ENCODE assay signal across 20 cellular contexts in the genomic region with DNA sequence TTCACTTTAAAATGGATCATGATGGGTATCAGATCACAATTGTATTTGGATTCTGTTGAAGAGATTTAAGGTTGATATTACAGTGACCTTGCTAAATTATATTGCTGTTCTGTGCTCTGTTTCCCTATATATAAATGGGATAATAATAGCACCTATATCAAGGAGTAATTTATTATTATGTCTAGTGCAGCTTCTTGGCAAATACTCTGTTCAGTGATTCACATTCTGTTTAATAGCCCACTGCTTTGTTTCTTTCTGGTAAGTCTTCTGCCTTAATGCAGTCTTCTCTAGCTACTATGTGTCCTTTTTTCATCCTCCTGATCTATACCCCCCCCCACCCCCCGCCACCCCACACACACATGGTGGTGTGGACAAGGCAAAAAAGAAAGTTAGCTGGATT. TPM values are rescaled to one million over a fixed set of nuclear protein-coding genes. Genes with fewer than 3 reads are reported as not detected.
DNase-seq lines count a peak whose midpoint lies in the region; ATAC-seq and TF ChIP-seq lines count a peak whose summit lies in the region.
"Had no signal": no experiment of that assay in that cellular context is flagged by ENCODE, and none has a peak within 500 bp of the region (broad histone marks: within the 10 kb centered on the region; RNA-seq: fewer than 3 reads in every experiment).

No MANE protein-coding gene starts in this region.

- WGBS in esophagus muscularis mucosa: 78% methylated on average over 1 of the region's 1 CpG

- CTCF ChIA-PET in CD4-positive, alpha-beta T cell (lab: Charles Lee): interaction anchor here (0.7 kb wide), 1 partner anchor 41 kb away, joined by 3 read pairs; no protein-coding TSS in a partner anchor

- no peak for TF ChIP-seq CTCF in esophagus muscularis mucosa (IDR thresholded peaks at IDR 0.05)
- TF ChIP-seq CTCF in osteocyte (IDR thresholded peaks at IDR 0.05): no peak
- no peak for TF ChIP-seq CTCF in CD4-positive, alpha-beta T cell (IDR thresholded peaks at IDR 0.05)

- no peaks in the 10 kb centered on the region for H3K9me3 Mint-ChIP-seq in osteocyte (ENCODE audit: unreplicated experiment)
- no peaks in the 10 kb centered on the region for H3K9me3 Mint-ChIP-seq in CD4-positive, alpha-beta T cell

- H3K9me3 ChIP-seq in esophagus muscularis mucosa: no peaks in the 10 kb centered on the region
- H3K9me3 ChIP-seq in CD4-positive, alpha-beta T cell (ENCODE audit: control insufficient read depth, low read length): no peaks in the 10 kb centered on the region
- H3K9me3 ChIP-seq: BE2C had no signal

- H3K4me1 ChIP-seq in esophagus muscularis mucosa: peaks cover 16 to 69% (median 60%) of the 10 kb centered on the region in 4 donors
- H3K4me1 ChIP-seq: BE2C had no signal

- no peak overlapping the region for H3K4me3 ChIP-seq in esophagus muscularis mucosa

- peaks cover 6% of the 10 kb centered on the region for H3K36me3 Mint-ChIP-seq in osteocyte (ENCODE audit: unreplicated experiment)
- no peaks in the 10 kb centered on the region for H3K36me3 Mint-ChIP-seq in CD4-positive, alpha-beta T cell (ENCODE audit: low read depth)

- H3K4me3 Mint-ChIP-seq in osteocyte (ENCODE audit: unreplicated experiment): no peak overlapping the region
- H3K4me3 Mint-ChIP-seq in CD4-positive, alpha-beta T cell: no peak overlapping the region

- no peak for TF ChIP-seq POLR2A in esophagus muscularis mucosa (IDR thresholded peaks at IDR 0.05; ENCODE audit: low read depth)

- POLR2A ChIA-PET in CD4-positive, alpha-beta T cell (lab: Charles Lee): no interaction called here

- peak overlapping the region in 3 of 4 donors; percentile 6 to 59 (median 49) for H3K27ac ChIP-seq in esophagus muscularis mucosa (replicated peaks in 1 of 4)
- no peak overlapping the region for H3K27ac ChIP-seq in CD4-positive, alpha-beta T cell (ENCODE audit: low read depth, low read length)
- H3K27ac ChIP-seq: KMS-11, RWPE1 had no signal

- H3K27ac Mint-ChIP-seq in osteocyte (ENCODE audit: unreplicated experiment): peak overlapping the region; percentile 34
- no peak overlapping the region for H3K27ac Mint-ChIP-seq in CD4-positive, alpha-beta T cell

- no peaks in the 10 kb centered on the region for H3K36me3 ChIP-seq in esophagus muscularis mucosa
- H3K36me3 ChIP-seq: BE2C had no signal

- H3K27me3 Mint-ChIP-seq in osteocyte (ENCODE audit: unreplicated experiment): no peaks in the 10 kb centered on the region
- H3K27me3 Mint-ChIP-seq in CD4-positive, alpha-beta T cell: no peaks in the 10 kb centered on the region

- ATAC-seq in left ventricle myocardium superior (peak; percentile 13), Right ventricle myocardium inferior (no peak)
- ATAC-seq in CD4-positive, alpha-beta T cell (ENCODE audit: poor library complexity): no peak
- ATAC-seq: HCT116 had no signal

- no peak for TF ChIP-seq EP300 in esophagus muscularis mucosa (IDR thresholded peaks at IDR 0.05)

- no peaks in the 10 kb centered on the region for H3K27me3 ChIP-seq in esophagus muscularis mucosa
- no peaks in the 10 kb centered on the region for H3K27me3 ChIP-seq in CD4-positive, alpha-beta T cell (ENCODE audit: control insufficient read depth, insufficient read depth, low read length)
- H3K27me3 ChIP-seq: BE2C had no signal

- H3K4me1 Mint-ChIP-seq in osteocyte (ENCODE audit: unreplicated experiment): peaks cover 32% of the 10 kb centered on the region
- H3K4me1 Mint-ChIP-seq in CD4-positive, alpha-beta T cell (ENCODE audit: low read depth): no peaks in the 10 kb centered on the region

- no peak for DNase-seq in left ventricle myocardium superior
- DNase-seq in Right ventricle myocardium inferior (ENCODE audit: missing footprints): no peak
- no peak for DNase-seq in esophagus muscularis mucosa (ENCODE audit: extremely low spot score)
- DNase-seq in osteocyte (ENCODE audit: extremely low spot score, unreplicated experiment): no peak
- no peak for DNase-seq in HUDEP-2 (lab: John Stamatoyannopoulos, UW; ENCODE audit: unreplicated experiment in 76 of 76)
- no peak for DNase-seq in CD4-positive, alpha-beta T cell
- no peak for DNase-seq in activated effector memory CD4-positive, alpha-beta T cell treated with Interleukin-2 at 50 U/mL for 16 hours
- DNase-seq: BE2C; GOT3; IMR-90; NCI-H1105; NCI-H2029 treated with DMSO at 0.1 percent for 48 hours; NCI-H345; NCI-H524; NCI-H774; NK-92 treated with Interleukin-12 subunit alpha and Interleukin-12 subunit beta, amount 100 ng/mL, for 24 hours; SIG-M5 had no signal

- intact Hi-C loops in left ventricle myocardium superior (cut with micrococcal nuclease): no loop called here
- intact Hi-C loops in Right ventricle myocardium inferior (cut with DNase I): no loop called here
- intact Hi-C loops in esophagus muscularis mucosa (cut with DNase I): no loop called here
- intact Hi-C loops in CD4-positive, alpha-beta T cell (cut with DNase I, micrococcal nuclease): no loop called here

RNA-seq across cellular contexts. Expression of gene BMPR1A, which starts 36.3 kb away (rescaled TPM):
- 48.4 TPM for total RNA-seq in left ventricle myocardium superior
- 53.2 TPM for total RNA-seq in Right ventricle myocardium inferior
- total RNA-seq in esophagus muscularis mucosa: 100 to 1,000 TPM in 1 of 4 donors, 10 to 100 TPM in 3; 66.1 to 110 (median 90.5) TPM
- total RNA-seq in osteocyte: 75.5 and 79.6 TPM in 2 replicates
- 1 to 10 TPM; 1.9 to 2.6 TPM for total RNA-seq in CD4-positive, alpha-beta T cell

Comparison
In these comparisons a context has a peak if more than half of its experiments do, and no peak if none do; other contexts are left out.
1. RNA of gene BMPR1A, which starts 36.3 kb away (total RNA-seq): 66.1 to 110 TPM in esophagus muscularis mucosa, 75.5 to 79.6 TPM in osteocyte, 53.2 TPM in Right ventricle myocardium inferior (single experiment) and 48.4 TPM in left ventricle myocardium superior (single experiment); 1.9 to 2.6 TPM in CD4-positive, alpha-beta T cell; every median in the first group is over 10 times any median in the second.